Comparison of ENCODE assay signal across 2 cellular contexts in the genomic region with DNA sequence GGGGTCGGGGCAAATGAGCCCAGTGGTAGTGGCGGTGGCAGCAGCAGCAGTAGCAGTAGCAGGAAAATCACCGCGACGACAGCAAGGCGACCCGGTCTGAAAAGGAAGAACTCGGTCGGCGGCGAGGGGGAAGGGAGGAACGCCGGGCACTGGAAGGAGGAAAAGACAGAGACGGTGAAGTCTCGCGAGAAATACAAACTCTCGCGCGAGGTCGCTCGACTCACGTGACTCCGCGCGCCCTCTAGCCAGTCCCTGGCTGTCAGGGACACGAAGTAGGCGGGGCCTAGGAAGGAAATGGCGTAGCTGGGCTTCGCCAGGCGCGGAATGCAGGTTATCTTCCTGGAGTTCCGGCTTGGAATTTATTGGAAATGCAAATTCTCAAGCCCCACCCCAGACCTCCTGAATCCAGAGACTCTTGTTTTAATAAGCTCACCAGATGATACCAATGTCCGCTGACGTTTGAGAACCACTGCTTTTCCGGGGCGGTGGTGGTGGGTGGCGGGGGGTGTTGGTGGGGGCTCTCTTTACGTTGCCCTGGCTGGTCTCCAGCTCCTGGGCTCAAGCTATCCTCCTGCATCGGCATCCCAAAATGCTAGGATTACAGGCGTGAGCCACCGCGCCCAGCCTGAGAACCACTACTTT.
A peak's percentile ranks its signal among the peaks of the same experiment; 100 is the strongest.
TF ChIP-seq lines count a peak whose summit lies in the region.

A gene (minus strand): TSS at position 141 of the 642 bp plus-strand sequence. CDS start 1,333 bp downstream, outside the sequence.

TF ChIP-seq in IMR-90, 13 proteins besides CTCF, POLR2A, EP300 and RAD21:
- no peak for TF ChIP-seq CEBPB (IDR thresholded peaks at IDR 0.05; ENCODE audit: low read depth, low read length)
- TF ChIP-seq MAFK (IDR thresholded peaks at IDR 0.05; ENCODE audit: low read depth, low read length): no peak
- peak; percentile 86 for TF ChIP-seq BHLHE40 (IDR thresholded peaks at IDR 0.05; ENCODE audit: low read depth, low read length)
- peak; percentile 4; the same call in 1 of the 2 replicates for TF ChIP-seq MXI1 (IDR thresholded peaks at IDR 0.05; ENCODE audit: borderline replicate concordance, low read depth, low read length)
- no peak for TF ChIP-seq NFE2L2 (IDR thresholded peaks at IDR 0.05; ENCODE audit: low read depth, low read length)
- no peak for TF ChIP-seq RFX5 (IDR thresholded peaks at IDR 0.05; ENCODE audit: low read depth, low read length)
- TF ChIP-seq MAZ (IDR thresholded peaks at IDR 0.05; ENCODE audit: borderline replicate concordance, low read depth, low read length): peak; percentile 43; the same call in 1 of the 2 replicates
- no peak for TF ChIP-seq SMC3 (IDR thresholded peaks at IDR 0.05; ENCODE audit: low read depth, low read length)
- no peak for TF ChIP-seq CHD1 (IDR thresholded peaks at IDR 0.05; ENCODE audit: low read depth, low read length)
- no peak for TF ChIP-seq FOS (IDR thresholded peaks at IDR 0.05; ENCODE audit: low read depth, low read length)
- no peak for TF ChIP-seq RCOR1 (IDR thresholded peaks at IDR 0.05; ENCODE audit: insufficient replicate concordance, low read length)
- TF ChIP-seq, protein P1, sequence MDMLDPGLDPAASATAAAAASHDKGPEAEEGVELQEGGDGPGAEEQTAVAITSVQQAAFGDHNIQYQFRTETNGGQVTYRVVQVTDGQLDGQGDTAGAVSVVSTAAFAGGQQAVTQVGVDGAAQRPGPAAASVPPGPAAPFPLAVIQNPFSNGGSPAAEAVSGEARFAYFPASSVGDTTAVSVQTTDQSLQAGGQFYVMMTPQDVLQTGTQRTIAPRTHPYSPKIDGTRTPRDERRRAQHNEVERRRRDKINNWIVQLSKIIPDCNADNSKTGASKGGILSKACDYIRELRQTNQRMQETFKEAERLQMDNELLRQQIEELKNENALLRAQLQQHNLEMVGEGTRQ (IDR thresholded peaks at IDR 0.05; ENCODE audit: low read depth, low read length): peak; percentile 96
- TF ChIP-seq, protein P2, sequence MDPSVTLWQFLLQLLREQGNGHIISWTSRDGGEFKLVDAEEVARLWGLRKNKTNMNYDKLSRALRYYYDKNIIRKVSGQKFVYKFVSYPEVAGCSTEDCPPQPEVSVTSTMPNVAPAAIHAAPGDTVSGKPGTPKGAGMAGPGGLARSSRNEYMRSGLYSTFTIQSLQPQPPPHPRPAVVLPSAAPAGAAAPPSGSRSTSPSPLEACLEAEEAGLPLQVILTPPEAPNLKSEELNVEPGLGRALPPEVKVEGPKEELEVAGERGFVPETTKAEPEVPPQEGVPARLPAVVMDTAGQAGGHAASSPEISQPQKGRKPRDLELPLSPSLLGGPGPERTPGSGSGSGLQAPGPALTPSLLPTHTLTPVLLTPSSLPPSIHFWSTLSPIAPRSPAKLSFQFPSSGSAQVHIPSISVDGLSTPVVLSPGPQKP (IDR thresholded peaks at IDR 0.05; ENCODE audit: borderline replicate concordance, low read depth, low read length): no peak

TF ChIP-seq in endothelial cell of umbilical vein, 7 proteins besides CTCF, POLR2A, EP300 and RAD21:
- TF ChIP-seq, protein P3, sequence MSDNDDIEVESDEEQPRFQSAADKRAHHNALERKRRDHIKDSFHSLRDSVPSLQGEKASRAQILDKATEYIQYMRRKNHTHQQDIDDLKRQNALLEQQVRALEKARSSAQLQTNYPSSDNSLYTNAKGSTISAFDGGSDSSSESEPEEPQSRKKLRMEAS (IDR thresholded peaks at IDR 0.05; ENCODE audit: insufficient read depth, insufficient read length): peak; percentile 87
- TF ChIP-seq FOS (IDR thresholded peaks at IDR 0.05; ENCODE audit: borderline replicate concordance, insufficient read depth, low read length) (no peak), MYC (IDR thresholded peaks at IDR 0.05; ENCODE audit: low read depth, low read length) (no peak), JUN (IDR thresholded peaks at IDR 0.05; ENCODE audit: borderline replicate concordance, insufficient read depth, insufficient read length, low read depth) (no peak), EZH2 (IDR thresholded peaks at IDR 0.05; ENCODE audit: borderline replicate concordance, low read depth, low read length, severe bottlenecking) (no peak), POLR2AphosphoS5 (IDR thresholded peaks at IDR 0.05; ENCODE audit: insufficient read depth, low read depth, low read length) (peak; percentile 75), GATA2 (IDR thresholded peaks at IDR 0.05; ENCODE audit: insufficient read depth, insufficient read length, low read depth, low read length) (peak; percentile 29)
TF ChIP-seq in endothelial cell of umbilical vein: peak in this region for 3.
